Comparison of ENCODE assay signal across 16 cellular contexts in genomic region chr18:27619906-27620305, GRCh38.
DNase-seq lines count a peak whose midpoint lies in the region; ATAC-seq and TF ChIP-seq lines count a peak whose summit lies in the region.
"Had no signal": no experiment of that assay in that cellular context is flagged by ENCODE, and none has a peak within 500 bp of the region (broad histone marks: within the 10 kb centered on the region; RNA-seq: fewer than 3 reads in every experiment).

No MANE protein-coding gene starts in this region.

- no peaks in the 10 kb centered on the region for H3K79me1 ChIP-seq in mesendoderm (ENCODE audit: low read length)

- DNase-seq in Right ventricle myocardium superior (no peak), cardiac septum (ENCODE audit: low spot score) (no peak), left cardiac atrium (no peak), mesendoderm (peak; percentile 34), GM13976 (ENCODE audit: low spot score) (no peak), GM20000 (ENCODE audit: low spot score) (no peak)
- no peak for DNase-seq in T-helper 2 cell treated with Interferon-gamma antibody and Interleukin-4, amounts not matched to agents 5 μg/mL and 100 μg/mL, for 36 hours (ENCODE audit: low spot score)
- DNase-seq: 8988T; AML-193; Caco-2; CD8-positive, alpha-beta memory T cell; DMS53; GF-D8; GM23248 had no signal

- no peak overlapping the region for H3K9ac ChIP-seq in mesendoderm (ENCODE audit: low read length)
- H3K9ac ChIP-seq: BLaER1, GM23248 had no signal

- H3K4me3 Mint-ChIP-seq in T-helper 2 cell treated with Interferon-gamma antibody and Interleukin-4, amounts not matched to agents 5 μg/mL and 100 μg/mL, for 36 hours = no peak overlapping the region
- H3K4me3 Mint-ChIP-seq: CD8-positive, alpha-beta memory T cell had no signal

- H4K5ac ChIP-seq in mesendoderm (ENCODE audit: low read length) = no peak overlapping the region

- no peak overlapping the region for H3K56ac ChIP-seq in mesendoderm (ENCODE audit: low read length)

- no peaks in the 10 kb centered on the region for H3K27me3 ChIP-seq in mesendoderm (ENCODE audit: insufficient read depth, low read length, poor library complexity)
- H3K27me3 ChIP-seq: BLaER1 had no signal

- in situ Hi-C loops in GM13976 (cut with MboI; ENCODE audit: low sequenced_read_pairs, unreplicated experiment) = no loop called here

- H3K4me1 ChIP-seq in mesendoderm (ENCODE audit: control insufficient read depth, low read depth, low read length) = no peaks in the 10 kb centered on the region
- H3K4me1 ChIP-seq: BLaER1, Caco-2 had no signal

- no peak overlapping the region for H3K18ac ChIP-seq in mesendoderm (ENCODE audit: low read length)

- no peak overlapping the region for H3K4me3 ChIP-seq in mesendoderm (ENCODE audit: low read length)
- H3K4me3 ChIP-seq: BLaER1, GM23248 had no signal

- no peak overlapping the region for H3K23ac ChIP-seq in mesendoderm (ENCODE audit: low read length)

- WGBS in mesendoderm (ENCODE audit: extremely low coverage, insufficient coverage, low lambda C conversion rate) = no CpG with 5 or more reads among the region's 4 CpGs

- H3K36me3 ChIP-seq in mesendoderm (ENCODE audit: control insufficient read depth, insufficient read depth, low read length) = no peaks in the 10 kb centered on the region
- H3K36me3 ChIP-seq: BLaER1 had no signal

- no peak overlapping the region for H3K27ac ChIP-seq in mesendoderm (ENCODE audit: low read depth, low read length)
- H3K27ac ChIP-seq: BLaER1, GM23248 had no signal

- H3K27ac Mint-ChIP-seq in T-helper 2 cell treated with Interferon-gamma antibody and Interleukin-4, amounts not matched to agents 5 μg/mL and 100 μg/mL, for 36 hours = no peak overlapping the region
- H3K27ac Mint-ChIP-seq: CD8-positive, alpha-beta memory T cell had no signal

- no peak overlapping the region for H4K8ac ChIP-seq in mesendoderm (ENCODE audit: low read depth, low read length)

- ATAC-seq in Right ventricle myocardium superior (ENCODE audit: poor library complexity) (peak; percentile 97), left cardiac atrium (peak; percentile 68 to 82)
- ATAC-seq: HCT116 had no signal

- no peaks in the 10 kb centered on the region for H3K79me2 ChIP-seq in mesendoderm (ENCODE audit: control insufficient read depth, insufficient read depth, low read length)

- H3K4me1 Mint-ChIP-seq in T-helper 2 cell treated with Interferon-gamma antibody and Interleukin-4, amounts not matched to agents 5 μg/mL and 100 μg/mL, for 36 hours (ENCODE audit: low read depth) = no peaks in the 10 kb centered on the region
- H3K4me1 Mint-ChIP-seq: CD8-positive, alpha-beta memory T cell had no signal

- no peaks in the 10 kb centered on the region for H3K27me3 Mint-ChIP-seq in T-helper 2 cell treated with Interferon-gamma antibody and Interleukin-4, amounts not matched to agents 5 μg/mL and 100 μg/mL, for 36 hours (ENCODE audit: low read depth)
- H3K27me3 Mint-ChIP-seq: CD8-positive, alpha-beta memory T cell had no signal

- no peak for TF ChIP-seq CTCF in GM13976 (IDR thresholded peaks at IDR 0.05; ENCODE audit: borderline replicate concordance, control extremely low read depth, extremely low read depth, insufficient read depth, missing control alignments)
- no peak for TF ChIP-seq CTCF in GM20000 (IDR thresholded peaks at IDR 0.05; ENCODE audit: extremely low read depth, missing control alignments)

- no peak overlapping the region for H3K4ac ChIP-seq in mesendoderm (ENCODE audit: low read depth, low read length)

- H2BK5ac ChIP-seq in mesendoderm (ENCODE audit: low read length) = no peak overlapping the region

- H3K9me3 Mint-ChIP-seq in T-helper 2 cell treated with Interferon-gamma antibody and Interleukin-4, amounts not matched to agents 5 μg/mL and 100 μg/mL, for 36 hours = no peaks in the 10 kb centered on the region

- H3K4me2 ChIP-seq in mesendoderm (ENCODE audit: low read length) = no peak overlapping the region
- H3K4me2 ChIP-seq: BLaER1 had no signal

- H2BK120ac ChIP-seq in mesendoderm (ENCODE audit: low read depth, low read length) = no peak overlapping the region

- intact Hi-C loops in Right ventricle myocardium superior (cut with DNase I) = no loop called here
- intact Hi-C loops in cardiac septum (cut with DNase I) = loop anchor here (10.0 kb wide), 1 partner anchor 95 kb away; no protein-coding TSS in a partner anchor
- intact Hi-C loops in left cardiac atrium (cut with DNase I) = loop anchor here in 1 of 2 donors (10.0 kb wide), 1 partner anchor 65 kb away; no protein-coding TSS in a partner anchor

- H2BK15ac ChIP-seq in mesendoderm (replicated peaks; ENCODE audit: low read depth) = no peak overlapping the region

- H3K36me3 Mint-ChIP-seq in T-helper 2 cell treated with Interferon-gamma antibody and Interleukin-4, amounts not matched to agents 5 μg/mL and 100 μg/mL, for 36 hours (ENCODE audit: low read depth) = no peaks in the 10 kb centered on the region
- H3K36me3 Mint-ChIP-seq: CD8-positive, alpha-beta memory T cell had no signal

- no peak overlapping the region for H2AK5ac ChIP-seq in mesendoderm (ENCODE audit: low read length)
